ENCODE assay signal across 9 cellular contexts in genomic region chr4:145487626-145488025, GRCh38. TPM values are rescaled to one million over a fixed set of nuclear protein-coding genes. Genes with fewer than 3 reads are reported as not detected.
DNase-seq lines count a peak whose midpoint lies in the region; ATAC-seq, FAIRE-seq and TF ChIP-seq lines count a peak whose summit lies in the region.
"Had no signal": no experiment of that assay in that cellular context is flagged by ENCODE, and none has a peak within 500 bp of the region (broad histone marks: within the 10 kb centered on the region; RNA-seq: fewer than 3 reads in every experiment).

No MANE protein-coding gene starts in this region.

- peaks cover 5% of the 10 kb centered on the region for H3K4me1 Mint-ChIP-seq in activated naive CD8-positive, alpha-beta T cell treated with anti-CD3 and anti-CD28 coated beads, Interleukin-2, amount 50 U/mL, for 24 hours
- H3K4me1 Mint-ChIP-seq in endothelial cell (ENCODE audit: unreplicated experiment): peaks cover 22% of the 10 kb centered on the region

- ATAC-seq in GM19467 (IDR thresholded peaks at IDR 0.05; ENCODE audit: unreplicated experiment) (peak; percentile 95), HG03135 (IDR thresholded peaks at IDR 0.05; ENCODE audit: unreplicated experiment) (peak; percentile 98)
- peak; percentile 95 for ATAC-seq in activated naive CD8-positive, alpha-beta T cell treated with anti-CD3 and anti-CD28 coated beads, Interleukin-2, amount 50 U/mL, for 24 hours

- DNase-seq in GM18507 (ENCODE audit: extremely low spot score, insufficient read length, low read depth) (peak; percentile 47), epidermal melanocyte (ENCODE audit: insufficient read length, low spot score) (no peak), ACHN (no peak), NCI-H2107 treated with DMSO at 0.1 percent for 48 hours (lab: John Stamatoyannopoulos, UW; ENCODE audit: unreplicated experiment) (no peak), endothelial cell (ENCODE audit: low spot score) (no peak)
- DNase-seq in activated naive CD8-positive, alpha-beta T cell treated with anti-CD3 and anti-CD28 coated beads, Interleukin-2, amount 50 U/mL, for 24 hours: no peak
- DNase-seq: NCI-H1930 had no signal

- TF ChIP-seq CTCF in endothelial cell (IDR thresholded peaks at IDR 0.05; ENCODE audit: unreplicated experiment): no peak

- no peaks in the 10 kb centered on the region for H3K9me3 Mint-ChIP-seq in activated naive CD8-positive, alpha-beta T cell treated with anti-CD3 and anti-CD28 coated beads, Interleukin-2, amount 50 U/mL, for 24 hours
- H3K9me3 Mint-ChIP-seq in endothelial cell (ENCODE audit: unreplicated experiment): no peaks in the 10 kb centered on the region

- in situ Hi-C loops in ACHN (cut with HindIII; ENCODE audit: low pct_ligation_motif_present, low pct_unique_long_range_greater_than_20kb, low sequenced_read_pairs): no loop called here

- H3K27me3 Mint-ChIP-seq in activated naive CD8-positive, alpha-beta T cell treated with anti-CD3 and anti-CD28 coated beads, Interleukin-2, amount 50 U/mL, for 24 hours: peaks cover 34% of the 10 kb centered on the region
- no peaks in the 10 kb centered on the region for H3K27me3 Mint-ChIP-seq in endothelial cell (ENCODE audit: unreplicated experiment)

- FAIRE-seq in GM18507 (lab: Jason Lieb, UNC): peak; percentile 98

- H3K4me3 Mint-ChIP-seq in activated naive CD8-positive, alpha-beta T cell treated with anti-CD3 and anti-CD28 coated beads, Interleukin-2, amount 50 U/mL, for 24 hours: no peak overlapping the region
- H3K4me3 Mint-ChIP-seq in endothelial cell (ENCODE audit: unreplicated experiment): no peak overlapping the region

- no peak overlapping the region for H3K27ac Mint-ChIP-seq in activated naive CD8-positive, alpha-beta T cell treated with anti-CD3 and anti-CD28 coated beads, Interleukin-2, amount 50 U/mL, for 24 hours
- H3K27ac Mint-ChIP-seq in endothelial cell (ENCODE audit: unreplicated experiment): no peak overlapping the region

- H3K36me3 Mint-ChIP-seq in activated naive CD8-positive, alpha-beta T cell treated with anti-CD3 and anti-CD28 coated beads, Interleukin-2, amount 50 U/mL, for 24 hours (ENCODE audit: low read depth): no peaks in the 10 kb centered on the region
- no peaks in the 10 kb centered on the region for H3K36me3 Mint-ChIP-seq in endothelial cell (ENCODE audit: low read depth, unreplicated experiment)

RNA-seq across cellular contexts. Expression of gene SMAD1, which starts 6.0 kb away (rescaled TPM):
- total RNA-seq in endothelial cell (ENCODE audit: unreplicated experiment): 82.8 TPM
